Comparison of ENCODE assay signal across 16 cellular contexts in genomic region chr10:12547301-12547771, GRCh38.
DNase-seq lines count a peak whose midpoint lies in the region; ATAC-seq, FAIRE-seq and TF ChIP-seq lines count a peak whose summit lies in the region.
"Had no signal": no experiment of that assay in that cellular context is flagged by ENCODE, and none has a peak within 500 bp of the region (broad histone marks: within the 10 kb centered on the region; RNA-seq: fewer than 3 reads in every experiment).

No MANE protein-coding gene starts in this region.

- no peaks in the 10 kb centered on the region for H3K4me1 ChIP-seq in ovary (ENCODE audit: insufficient read depth)
- H3K4me1 ChIP-seq: lower lobe of right lung, sigmoid colon had no signal

- H3K9me3 Mint-ChIP-seq in memory B cell: peaks cover 6% of the 10 kb centered on the region
- H3K9me3 Mint-ChIP-seq in endothelial cell (ENCODE audit: unreplicated experiment): no peaks in the 10 kb centered on the region

- peak overlapping the region; percentile 77 for H3K27ac Mint-ChIP-seq in memory B cell
- no peak overlapping the region for H3K27ac Mint-ChIP-seq in endothelial cell (ENCODE audit: unreplicated experiment)

- no peaks in the 10 kb centered on the region for H3K36me3 ChIP-seq in ovary
- H3K36me3 ChIP-seq: lower lobe of right lung, neutrophil, sigmoid colon had no signal

- H3K27ac ChIP-seq in VCaP (peak overlapping the region; percentile 94), ovary (no peak overlapping the region)
- H3K27ac ChIP-seq: lower lobe of right lung, neutrophil, sigmoid colon had no signal

- H3K4me1 Mint-ChIP-seq in memory B cell (peaks cover 41% of the 10 kb centered on the region), endothelial cell (ENCODE audit: unreplicated experiment) (peaks cover 3% of the 10 kb centered on the region)

- H3K4me3 Mint-ChIP-seq in memory B cell (no peak overlapping the region), endothelial cell (ENCODE audit: unreplicated experiment) (no peak overlapping the region)

- no peak for TF ChIP-seq EP300 in ovary (IDR thresholded peaks at IDR 0.05)

- H3K27me3 ChIP-seq in ovary: no peaks in the 10 kb centered on the region
- H3K27me3 ChIP-seq: neutrophil, sigmoid colon had no signal

- peak; percentile 57 for DNase-seq in NCI-H2107 treated with DMSO at 0.1 percent for 48 hours (lab: John Stamatoyannopoulos, UW; ENCODE audit: unreplicated experiment)
- no peak for DNase-seq in NCI-H2107 (lab: John Stamatoyannopoulos, UW)
- no peak for DNase-seq in GM12891 (ENCODE audit: insufficient read length, low spot score)
- DNase-seq in memory B cell (ENCODE audit: low spot score in 2 of 2): no peak
- DNase-seq in ovary: no peak
- DNase-seq in endothelial cell (ENCODE audit: low spot score): no peak
- DNase-seq in urothelium cell line (ENCODE audit: low spot score): no peak
- DNase-seq: activated CD8-positive, alpha-beta memory T cell treated with anti-CD3 and anti-CD28 coated beads, Interleukin-2, amount 50 U/mL, for 48 hours; anterior cingulate cortex; lower lobe of right lung; NCI-H187 treated with DMSO at 0.1 percent for 48 hours; sigmoid colon; SK-N-SH had no signal

- H3K36me3 Mint-ChIP-seq in memory B cell (peaks cover 17% of the 10 kb centered on the region), endothelial cell (ENCODE audit: low read depth, unreplicated experiment) (no peaks in the 10 kb centered on the region)

- TF ChIP-seq CTCF in VCaP (conservative IDR thresholded peaks at IDR 0.05): no peak
- TF ChIP-seq CTCF in ovary (IDR thresholded peaks at IDR 0.05): no peak
- TF ChIP-seq CTCF in endothelial cell (IDR thresholded peaks at IDR 0.05; ENCODE audit: unreplicated experiment): no peak

- intact Hi-C loops in ovary (cut with DNase I): no loop called here

- WGBS in ovary, 3 donors: 52 to 58% (median 53%) methylated on average over 6 of the region's 6 CpGs

- ATAC-seq in memory B cell (ENCODE audit: low read depth): no peak
- ATAC-seq: K562, lower lobe of right lung had no signal

- TF ChIP-seq POLR2A in GM12891 (IDR thresholded peaks at IDR 0.05; ENCODE audit: low read depth, low read length) (no peak), ovary (IDR thresholded peaks at IDR 0.05) (no peak)

- no peaks in the 10 kb centered on the region for H3K9me3 ChIP-seq in ovary
- H3K9me3 ChIP-seq: lower lobe of right lung, neutrophil, sigmoid colon, SK-N-SH had no signal

- FAIRE-seq in GM12891 (lab: Jason Lieb, UNC): peak; percentile 26
- no peak for FAIRE-seq in urothelium cell line (lab: Jason Lieb, UNC)
- FAIRE-seq: K562 had no signal

- no peaks in the 10 kb centered on the region for H3K27me3 Mint-ChIP-seq in memory B cell
- H3K27me3 Mint-ChIP-seq in endothelial cell (ENCODE audit: unreplicated experiment): peaks cover 1% of the 10 kb centered on the region

- H3K4me3 ChIP-seq in ovary: no peak overlapping the region
- H3K4me3 ChIP-seq: K562, lower lobe of right lung, sigmoid colon had no signal

TF ChIP-seq in GM12891, 5 proteins besides CTCF, POLR2A, EP300 and RAD21:
- TF ChIP-seq POU2F2 (IDR thresholded peaks at IDR 0.05; ENCODE audit: low read depth, low read length) (no peak), PAX5 (IDR thresholded peaks at IDR 0.05; ENCODE audit: insufficient read depth, low read length, severe bottlenecking) (no peak), TAF1 (IDR thresholded peaks at IDR 0.05; ENCODE audit: low read depth, low read length) (no peak), SPI1 (IDR thresholded peaks at IDR 0.05; ENCODE audit: low read depth, low read length) (no peak), POLR2AphosphoS5 (IDR thresholded peaks at IDR 0.05; ENCODE audit: low read depth, low read length) (no peak)
